ENCODE assay signal across 8 cellular contexts in the genomic region with DNA sequence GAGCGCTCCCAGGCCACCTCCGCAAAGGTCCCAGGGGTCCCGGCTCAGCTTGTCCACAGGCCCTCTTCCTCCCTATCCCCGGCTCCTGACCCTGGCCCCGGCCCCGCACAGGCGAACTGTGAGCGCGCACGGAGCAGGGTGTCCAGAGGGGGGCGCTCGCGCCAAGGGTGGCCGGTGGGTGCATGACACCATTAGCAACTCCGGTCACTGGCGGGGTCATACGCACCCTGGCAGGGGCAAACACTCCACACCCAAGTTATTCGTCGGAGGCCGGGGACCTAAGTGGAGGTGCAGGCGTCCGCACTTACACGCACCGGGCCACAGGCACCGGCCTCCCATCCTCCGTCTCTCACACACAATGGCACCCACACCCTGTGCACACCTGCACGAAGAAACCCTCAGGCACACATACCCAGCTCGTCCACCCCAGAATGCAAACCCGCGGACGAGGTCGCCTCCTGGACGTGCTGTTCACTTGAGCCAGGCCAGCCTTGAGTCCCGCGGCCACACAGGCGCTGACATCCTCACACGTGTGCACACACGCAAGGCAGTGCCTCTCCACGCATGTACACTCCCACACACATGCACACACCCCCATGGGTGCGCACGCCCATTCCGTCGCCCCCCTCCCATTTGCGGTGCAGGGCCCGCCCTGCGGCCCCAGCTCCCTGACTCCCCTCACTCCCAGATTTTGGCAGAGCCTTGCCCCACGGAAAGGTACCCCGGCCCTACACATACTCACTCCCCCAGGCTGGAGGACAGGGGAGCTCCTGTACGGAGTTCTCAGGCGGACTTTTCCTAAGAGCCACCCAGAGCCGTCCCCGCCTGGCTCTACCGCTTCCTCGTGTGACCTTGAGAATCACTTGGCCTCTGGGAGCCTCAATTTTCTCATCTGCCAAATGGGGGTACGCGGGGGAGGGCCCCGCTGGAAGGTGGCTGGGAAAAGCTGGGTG. TPM values are rescaled to one million over a fixed set of nuclear protein-coding genes. Genes with fewer than 3 reads are reported as not detected.
DNase-seq lines count a peak whose midpoint lies in the region; ATAC-seq, FAIRE-seq and TF ChIP-seq lines count a peak whose summit lies in the region.

RASGRP2 (minus strand) TSS at position 552 of the 953 bp plus-strand sequence. CDS start 1,276 bp downstream, outside the sequence.

- H3K4me2 ChIP-seq in SK-N-SH, result peak within 1 kb of the TSS; percentile 80

- H3K27me3 ChIP-seq in SK-N-SH (ENCODE audit: insufficient read depth) (peaks cover 8% of the 10 kb centered on the region; the same call in 1 of the 2 replicates), psoas muscle (ENCODE audit: insufficient read depth in 3 of 3, low read length in 2 of 3) (no peaks in the 10 kb centered on the region)

- H3K4me3 ChIP-seq in SK-N-SH (ENCODE audit: low read depth in 2 of 2, low read length in 1 of 2) (peak within 1 kb of the TSS; percentile 50 to 56), psoas muscle (peak within 1 kb of the TSS; percentile 76)

- no peaks in the 10 kb centered on the region for H3K36me3 Mint-ChIP-seq in activated naive CD4-positive, alpha-beta T cell treated with anti-CD3 and anti-CD28 coated beads, Interleukin-2, amount 50 U/mL, for 72 hours

- CTCF ChIA-PET in SK-N-SH (lab: Yijun Ruan, JAX), result interaction anchor here (0.6 to 4.2 kb wide), 36 partner anchors 10 to 1325 kb away, joined by 3 to 48 read pairs (median 5); partner anchors contain the start of genes NRXN2 and PYGM

- H3K9me2 ChIP-seq in SK-N-SH, result no peaks in the 10 kb centered on the region

- 4% methylated on average over 28 of the region's 57 CpGs for WGBS in SK-N-SH (ENCODE audit: low lambda C conversion rate)
- 1 to 2% (median 1%) methylated on average over 46 to 57 of the region's 57 CpGs for WGBS in psoas muscle, 3 donors

- H3K4me1 ChIP-seq in SK-N-SH (ENCODE audit: control insufficient read depth in 1 of 2, insufficient read depth in 2 of 2, low read depth in 1 of 2, low read length in 1 of 2) (peaks cover 16 to 17% of the 10 kb centered on the region in 2 experiments; a peak in 2 of 4 replicates), psoas muscle (peaks cover 44% of the 10 kb centered on the region)

- H3K9me3 ChIP-seq in SK-N-SH (no peaks in the 10 kb centered on the region), psoas muscle (no peaks in the 10 kb centered on the region)

- peak; percentile 16 for TF ChIP-seq POLR2A in GM19193 (IDR thresholded peaks at IDR 0.05; ENCODE audit: extremely low read depth, insufficient read depth, insufficient read length)

- ATAC-seq in activated naive CD4-positive, alpha-beta T cell treated with anti-CD3 and anti-CD28 coated beads, Interleukin-2, amount 50 U/mL, for 72 hours, result peak; percentile 46 to 61
- peak; percentile 38 to 42 for ATAC-seq in left cardiac atrium
- ATAC-seq in psoas muscle, result peak; percentile 70 to 82 (median 76)

- intact Hi-C loops in left cardiac atrium (cut with DNase I), result no loop called here
- intact Hi-C loops in psoas muscle (cut with DNase I), result loop anchor here in 1 of 2 donors (5.0 kb wide), 1 partner anchor 57 kb away; no protein-coding TSS in a partner anchor

- TF ChIP-seq CTCF in SK-N-SH (IDR thresholded peaks at IDR 0.05), result peak; percentile 75
- peak; percentile 70 for TF ChIP-seq CTCF in psoas muscle (IDR thresholded peaks at IDR 0.05)

- H3K27ac ChIP-seq in SK-N-SH (ENCODE audit: low read depth in 2 of 2, low read length in 1 of 2) (peak within 1 kb of the TSS in 1 of 2 experiments; percentile 70; a peak in 1 of 4 replicates), psoas muscle (peak within 1 kb of the TSS; percentile 82)

- peak within 1 kb of the TSS; percentile 87 to 89 for H3K27ac Mint-ChIP-seq in activated naive CD4-positive, alpha-beta T cell treated with anti-CD3 and anti-CD28 coated beads, Interleukin-2, amount 50 U/mL, for 72 hours

- peak; percentile 25 for TF ChIP-seq RAD21 in SK-N-SH (IDR thresholded peaks at IDR 0.05; ENCODE audit: low read length)

- POLR2A ChIA-PET in SK-N-SH (lab: Yijun Ruan, JAX), result interaction anchor here (0.7 kb wide), 1 partner anchor 91 kb away, joined by 3 read pairs; no protein-coding TSS in a partner anchor

- H3F3A ChIP-seq in SK-N-SH (replicated peaks; ENCODE audit: insufficient read depth), result peaks cover 17% of the 10 kb centered on the region

- peak within 1 kb of the TSS; percentile 30; the same call in 1 of the 2 replicates for H2AFZ ChIP-seq in SK-N-SH (ENCODE audit: low read depth)

- H4K20me1 ChIP-seq in SK-N-SH (ENCODE audit: insufficient read depth), result peaks cover 2% of the 10 kb centered on the region; the same call in 1 of the 2 replicates

- no peak for TF ChIP-seq EP300 in SK-N-SH (IDR thresholded peaks at IDR 0.05; ENCODE audit: borderline replicate concordance in 1 of 2, low read depth in 1 of 2, low read length in 1 of 2)

- FAIRE-seq in urothelium cell line (lab: Jason Lieb, UNC), result no peak

- no peaks in the 10 kb centered on the region for H3K9me3 Mint-ChIP-seq in activated naive CD4-positive, alpha-beta T cell treated with anti-CD3 and anti-CD28 coated beads, Interleukin-2, amount 50 U/mL, for 72 hours

- no peaks in the 10 kb centered on the region for H3K79me2 ChIP-seq in SK-N-SH (ENCODE audit: insufficient read depth)

- peak; percentile 96 for DNase-seq in 8988T
- DNase-seq in SK-N-SH, result peak; percentile 84
- DNase-seq in activated naive CD4-positive, alpha-beta T cell treated with anti-CD3 and anti-CD28 coated beads, Interleukin-2, amount 50 U/mL, for 72 hours (ENCODE audit: low spot score in 2 of 2), result peak; percentile 75 to 92
- peak; percentile 84 for DNase-seq in left cardiac atrium
- peak; percentile 87 to 94 for DNase-seq in psoas muscle
- DNase-seq in urothelium cell line (ENCODE audit: low spot score), result peak; percentile 74
- DNase-seq in DMS114 treated with DMSO at 0.1 percent for 48 hours (lab: John Stamatoyannopoulos, UW; ENCODE audit: unreplicated experiment), result no peak

- peak within 1 kb of the TSS; percentile 39; the same call in 1 of the 2 replicates for H3K9ac ChIP-seq in SK-N-SH

- H3K36me3 ChIP-seq in SK-N-SH (replicated peaks in 1 of 2; ENCODE audit: control insufficient read depth in 1 of 2, insufficient read depth in 2 of 2, low read length in 1 of 2), result no peaks in the 10 kb centered on the region
- peaks cover 0 to 23% of the 10 kb centered on the region in 2 donors for H3K36me3 ChIP-seq in psoas muscle (ENCODE audit: insufficient read depth in 1 of 2, low read depth in 1 of 2)

TF ChIP-seq in SK-N-SH, 30 proteins besides CTCF, POLR2A, EP300 and RAD21:
- TF ChIP-seq MAX (IDR thresholded peaks at IDR 0.05; ENCODE audit: low read depth) (no peak), MXI1 (IDR thresholded peaks at IDR 0.05; ENCODE audit: low read depth, low read length) (peak; percentile 85; the same call in 1 of the 2 replicates)

RNA-seq across cellular contexts. Expression of gene RASGRP2, which starts in this region (rescaled TPM):
- polyA plus RNA-seq in SK-N-SH (2012; rRNA removed) (1.6 and 2.2 TPM in 2 replicates), psoas muscle (10 to 100 TPM in 1 of 3 donors, 1 to 10 TPM in 2; 6.5 to 14.7 (median 9.1) TPM)
- 0.50 and 0.92 TPM in 2 replicates for polyA plus RNA-seq in SK-N-SH (2012; cell fraction: cytosol; rRNA removed)
- polyA plus RNA-seq in SK-N-SH (2012; cell fraction: nucleus; rRNA removed), result 10.3 and 12.9 TPM in 2 replicates
- 10 to 100 TPM; 12.5 to 12.6 TPM for total RNA-seq in activated naive CD4-positive, alpha-beta T cell treated with anti-CD3 and anti-CD28 coated beads, Interleukin-2, amount 50 U/mL, for 72 hours
- total RNA-seq in left cardiac atrium (10 to 100 TPM; 25.3 to 37.1 TPM), psoas muscle (1 to 10 TPM; 2.6 to 8.6 (median 6.0) TPM)
